18 cellular contexts compared by ENCODE assay signal in the genomic region with DNA sequence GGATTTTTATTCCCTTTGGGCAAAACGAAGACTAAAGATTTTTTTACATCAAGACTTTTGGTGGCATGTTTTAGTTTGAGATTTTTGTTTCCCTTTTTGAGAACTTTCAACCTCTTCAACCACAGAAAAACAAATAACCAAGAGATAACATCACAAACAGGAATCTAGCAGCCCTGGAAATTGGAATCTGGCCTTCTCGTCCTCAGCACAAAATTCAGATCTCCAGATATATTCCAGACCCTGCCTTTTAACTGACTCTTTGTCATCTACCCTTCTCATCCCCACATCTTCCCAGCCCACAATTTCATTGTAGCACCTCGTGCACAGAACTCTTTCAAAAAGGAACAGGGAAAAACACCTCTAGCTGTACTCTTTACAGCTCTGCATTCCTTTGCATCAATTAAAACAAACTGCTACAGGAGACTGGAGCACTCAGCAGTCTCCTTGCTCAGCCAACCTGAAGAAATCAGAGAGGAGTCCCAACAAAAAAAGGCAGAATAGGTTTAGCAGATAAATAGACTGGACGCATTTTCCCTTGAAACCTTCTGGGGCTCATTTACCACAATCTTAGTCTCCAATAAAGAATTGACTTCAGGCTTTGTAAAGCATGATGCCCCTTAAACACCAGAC.
DNase-seq lines count a peak whose midpoint lies in the region; TF ChIP-seq lines count a peak whose summit lies in the region.
"Had no signal": no experiment of that assay in that cellular context is flagged by ENCODE, and none has a peak within 500 bp of the region (broad histone marks: within the 10 kb centered on the region; RNA-seq: fewer than 3 reads in every experiment).

No MANE protein-coding gene starts in this region.

- H3K27me3 Mint-ChIP-seq in activated naive CD4-positive, alpha-beta T cell treated with anti-CD3 and anti-CD28 coated beads, Interleukin-2, amount 50 U/mL, for 24 hours: no peaks in the 10 kb centered on the region
- H3K27me3 Mint-ChIP-seq in activated naive CD4-positive, alpha-beta T cell treated with anti-CD3 and anti-CD28 coated beads, Interleukin-2, amount 10 ng/mL, durations not matched to agents 7 days and 5 days: no peaks in the 10 kb centered on the region
- H3K27me3 Mint-ChIP-seq: CD8-positive, alpha-beta memory T cell had no signal

- no peaks in the 10 kb centered on the region for H3K27me3 ChIP-seq in thyroid gland
- H3K27me3 ChIP-seq: BLaER1, SJCRH30 had no signal

- intact Hi-C loops in thyroid gland (cut with DNase I): no loop called here

- no peak for TF ChIP-seq POLR2A in thyroid gland (IDR thresholded peaks at IDR 0.05)

- CTCF ChIA-PET in activated naive CD4-positive, alpha-beta T cell treated with anti-CD3 and anti-CD28 coated beads, Interleukin-2, amount 10 ng/mL, durations not matched to agents 7 days and 5 days (lab: Charles Lee): no interaction called here

- no peak overlapping the region for H3K4me3 Mint-ChIP-seq in activated naive CD4-positive, alpha-beta T cell treated with anti-CD3 and anti-CD28 coated beads, Interleukin-2, amount 50 U/mL, for 24 hours
- H3K4me3 Mint-ChIP-seq in activated naive CD4-positive, alpha-beta T cell treated with anti-CD3 and anti-CD28 coated beads, Interleukin-2, amount 10 ng/mL, durations not matched to agents 7 days and 5 days: no peak overlapping the region
- H3K4me3 Mint-ChIP-seq: CD8-positive, alpha-beta memory T cell had no signal

- no peak for TF ChIP-seq CTCF in thyroid gland (IDR thresholded peaks at IDR 0.05)
- no peak for TF ChIP-seq CTCF in GM13977 (IDR thresholded peaks at IDR 0.05; ENCODE audit: extremely low read depth, insufficient read depth, missing control alignments)

- H3K36me3 ChIP-seq in mesodermal cell (ENCODE audit: control insufficient read depth, insufficient read depth, low read length): no peaks in the 10 kb centered on the region
- H3K36me3 ChIP-seq in thyroid gland: no peaks in the 10 kb centered on the region
- H3K36me3 ChIP-seq: BLaER1, SJCRH30 had no signal

- H3K4me1 ChIP-seq in mesodermal cell (ENCODE audit: control insufficient read depth, insufficient read depth, low read length, poor library complexity, severe bottlenecking) (peaks cover 26% of the 10 kb centered on the region), thyroid gland (peaks cover 20 to 25% of the 10 kb centered on the region in 2 donors)
- H3K4me1 ChIP-seq: BLaER1, SJCRH30 had no signal

- no peak for DNase-seq in activated naive CD4-positive, alpha-beta T cell treated with anti-CD3 and anti-CD28 coated beads, Interleukin-2, amount 10 ng/mL, durations not matched to agents 7 days and 5 days
- DNase-seq in astrocyte of the hippocampus (ENCODE audit: low read depth, low spot score) (peak; percentile 55), thyroid gland (peak; percentile 14 to 31), HUDEP-2 (lab: John Stamatoyannopoulos, UW; ENCODE audit: unreplicated experiment in 76 of 76) (no peak), hypothalamus (lab: John Stamatoyannopoulos, UW) (no peak), GM13977 (ENCODE audit: low spot score) (no peak)
- DNase-seq: CD8-positive, alpha-beta memory T cell; H7; MV-4-11; NCI-H1436; NCI-H2029; NCI-H774; PC-9; SJCRH30 had no signal

- H3K4me1 Mint-ChIP-seq in activated naive CD4-positive, alpha-beta T cell treated with anti-CD3 and anti-CD28 coated beads, Interleukin-2, amount 50 U/mL, for 24 hours: no peaks in the 10 kb centered on the region
- H3K4me1 Mint-ChIP-seq in activated naive CD4-positive, alpha-beta T cell treated with anti-CD3 and anti-CD28 coated beads, Interleukin-2, amount 10 ng/mL, durations not matched to agents 7 days and 5 days: no peaks in the 10 kb centered on the region
- H3K4me1 Mint-ChIP-seq: CD8-positive, alpha-beta memory T cell had no signal

- H3K27ac Mint-ChIP-seq in activated naive CD4-positive, alpha-beta T cell treated with anti-CD3 and anti-CD28 coated beads, Interleukin-2, amount 50 U/mL, for 24 hours: peak overlapping the region; percentile 5
- no peak overlapping the region for H3K27ac Mint-ChIP-seq in activated naive CD4-positive, alpha-beta T cell treated with anti-CD3 and anti-CD28 coated beads, Interleukin-2, amount 10 ng/mL, durations not matched to agents 7 days and 5 days
- H3K27ac Mint-ChIP-seq: CD8-positive, alpha-beta memory T cell had no signal

- H3K9me3 ChIP-seq in mesodermal cell (ENCODE audit: control insufficient read depth, low read length) (peaks cover 5% of the 10 kb centered on the region), thyroid gland (no peaks in the 10 kb centered on the region)
- H3K9me3 ChIP-seq: BLaER1, SJCRH30 had no signal

- in situ Hi-C loops in GM13977 (cut with MboI; ENCODE audit: low pct_unique_long_range_greater_than_20kb, low sequenced_read_pairs, unreplicated experiment): no loop called here

- H3K36me3 Mint-ChIP-seq in activated naive CD4-positive, alpha-beta T cell treated with anti-CD3 and anti-CD28 coated beads, Interleukin-2, amount 50 U/mL, for 24 hours: no peaks in the 10 kb centered on the region
- H3K36me3 Mint-ChIP-seq in activated naive CD4-positive, alpha-beta T cell treated with anti-CD3 and anti-CD28 coated beads, Interleukin-2, amount 10 ng/mL, durations not matched to agents 7 days and 5 days: no peaks in the 10 kb centered on the region
- H3K36me3 Mint-ChIP-seq: CD8-positive, alpha-beta memory T cell had no signal

- H3K4me3 ChIP-seq in mesodermal cell (ENCODE audit: extremely low read depth, insufficient read depth, low read length, poor library complexity, severe bottlenecking) (no peak overlapping the region), thyroid gland (replicated peaks in 1 of 3) (no peak overlapping the region)
- H3K4me3 ChIP-seq: BLaER1, PC-9, SJCRH30 had no signal

- no peaks in the 10 kb centered on the region for H3K9me3 Mint-ChIP-seq in activated naive CD4-positive, alpha-beta T cell treated with anti-CD3 and anti-CD28 coated beads, Interleukin-2, amount 50 U/mL, for 24 hours
- H3K9me3 Mint-ChIP-seq in activated naive CD4-positive, alpha-beta T cell treated with anti-CD3 and anti-CD28 coated beads, Interleukin-2, amount 10 ng/mL, durations not matched to agents 7 days and 5 days: no peaks in the 10 kb centered on the region
- H3K9me3 Mint-ChIP-seq: CD8-positive, alpha-beta memory T cell had no signal

- WGBS in mesodermal cell (ENCODE audit: insufficient coverage in 2 of 2), 2 experiments: 56 to 75% methylated on average over 1 to 2 of the region's 4 CpGs
- WGBS in thyroid gland, 2 donors: 31 to 39% methylated on average over 4 of the region's 4 CpGs

- H3K27ac ChIP-seq in mesodermal cell (ENCODE audit: low read depth, low read length, severe bottlenecking) (peak overlapping the region; percentile 32), thyroid gland (peak overlapping the region; percentile 34 to 81 (median 51))
- H3K27ac ChIP-seq: 22Rv1, BLaER1, PC-9, SJCRH30 had no signal

Comparison
In these comparisons a context has a peak if more than half of its experiments do, and no peak if none do; other contexts are left out.
1. DNase-seq: peak in astrocyte of the hippocampus (single experiment) and thyroid gland (2 of 2); none in activated naive CD4-positive, alpha-beta T cell treated with anti-CD3 and anti-CD28 coated beads, Interleukin-2, amount 10 ng/mL, durations not matched to agents 7 days and 5 days (single experiment), HUDEP-2 (0 of 76), hypothalamus (0 of 51) and GM13977 (single experiment).